In the genomic region with DNA sequence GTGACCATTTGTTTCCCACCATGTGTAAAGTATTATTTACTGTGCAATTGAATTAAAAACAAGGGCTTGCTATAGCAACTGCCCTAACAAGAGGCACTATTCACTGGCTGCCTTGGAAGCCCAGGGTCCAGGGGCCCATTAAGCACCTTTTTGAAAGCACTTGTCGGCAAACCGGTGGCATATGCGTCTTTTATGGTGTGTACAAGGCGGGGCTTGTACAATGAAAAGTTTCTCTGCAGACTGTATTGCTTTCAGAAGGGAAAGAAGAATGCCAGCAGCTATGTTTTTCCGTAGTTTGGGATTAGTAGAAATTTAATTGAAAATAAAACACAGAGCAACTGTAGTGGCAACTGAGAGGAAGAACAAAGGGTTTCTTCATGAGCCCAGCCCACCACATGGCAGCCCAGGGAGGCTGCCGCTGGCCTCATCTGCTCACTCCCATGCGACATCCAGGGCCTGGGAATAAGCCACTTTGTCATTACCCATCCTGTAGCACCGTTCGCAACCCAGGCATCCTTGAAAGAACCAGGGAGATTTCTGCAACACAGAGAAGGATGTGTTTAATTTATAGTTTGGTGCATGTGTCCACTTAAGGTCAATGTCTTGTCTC, we compare ENCODE assay signal across 13 cellular contexts.
DNase-seq lines count a peak whose midpoint lies in the region; ATAC-seq and TF ChIP-seq lines count a peak whose summit lies in the region.
"Had no signal": no experiment of that assay in that cellular context is flagged by ENCODE, and none has a peak within 500 bp of the region (broad histone marks: within the 10 kb centered on the region; RNA-seq: fewer than 3 reads in every experiment).

No MANE protein-coding gene starts in this region.

- H3K36me3 Mint-ChIP-seq in progenitor cell of endocrine pancreas (ENCODE audit: insufficient read depth) = peaks cover 3% of the 10 kb centered on the region
- H3K36me3 Mint-ChIP-seq in activated T-cell treated with anti-CD3 and anti-CD28 coated beads, Interleukin-2, amount 50 U/mL, for 4 hours (ENCODE audit: insufficient read depth) = no peaks in the 10 kb centered on the region
- H3K36me3 Mint-ChIP-seq: activated naive CD8-positive, alpha-beta T cell treated with anti-CD3 and anti-CD28 coated beads for 36 hours had no signal

- no peak overlapping the region for H3K4me3 Mint-ChIP-seq in progenitor cell of endocrine pancreas (ENCODE audit: low read depth)
- H3K4me3 Mint-ChIP-seq in activated T-cell treated with anti-CD3 and anti-CD28 coated beads, Interleukin-2, amount 50 U/mL, for 4 hours = no peak overlapping the region
- H3K4me3 Mint-ChIP-seq: activated B cell treated with CpG ODN at 0.5 μM for 24 hours; activated naive CD8-positive, alpha-beta T cell treated with anti-CD3 and anti-CD28 coated beads for 36 hours had no signal

- DNase-seq in NCI-H1417 treated with DMSO at 0.1 percent for 48 hours (lab: John Stamatoyannopoulos, UW) (peak; percentile 71), NCI-H510A treated with DMSO at 0.1 percent for 48 hours (lab: John Stamatoyannopoulos, UW) (peak; percentile 85), head of caudate nucleus (peak; percentile 14 to 81 (median 56)), progenitor cell of endocrine pancreas (ENCODE audit: low spot score, unreplicated experiment) (no peak), RPMI8226 (no peak)
- no peak for DNase-seq in activated effector memory CD4-positive, alpha-beta T cell treated with anti-CD3 and anti-CD28 coated beads, Interleukin-2, amount 50 U/mL, for 16 hours
- no peak for DNase-seq in activated T-cell treated with anti-CD3 and anti-CD28 coated beads, Interleukin-2, amount 50 U/mL, for 4 hours
- DNase-seq: activated B cell treated with CpG ODN at 0.5 μM for 24 hours; activated naive CD8-positive, alpha-beta T cell treated with anti-CD3 and anti-CD28 coated beads for 36 hours; central memory CD4-positive, alpha-beta T cell; Kasumi-1; T-helper 1 cell had no signal

- H3K9me3 Mint-ChIP-seq in progenitor cell of endocrine pancreas (ENCODE audit: low read depth) = peaks cover 6% of the 10 kb centered on the region
- peaks cover 7% of the 10 kb centered on the region for H3K9me3 Mint-ChIP-seq in activated T-cell treated with anti-CD3 and anti-CD28 coated beads, Interleukin-2, amount 50 U/mL, for 4 hours

- intact Hi-C loops in head of caudate nucleus (cut with DNase I) = no loop called here

- TF ChIP-seq CTCF in progenitor cell of endocrine pancreas (IDR thresholded peaks at IDR 0.05; ENCODE audit: unreplicated experiment) = no peak

- H3K4me1 Mint-ChIP-seq in progenitor cell of endocrine pancreas (ENCODE audit: low read depth) = peaks cover 32% of the 10 kb centered on the region
- no peaks in the 10 kb centered on the region for H3K4me1 Mint-ChIP-seq in activated T-cell treated with anti-CD3 and anti-CD28 coated beads, Interleukin-2, amount 50 U/mL, for 4 hours (ENCODE audit: low read depth)
- H3K4me1 Mint-ChIP-seq: activated B cell treated with CpG ODN at 0.5 μM for 24 hours; activated naive CD8-positive, alpha-beta T cell treated with anti-CD3 and anti-CD28 coated beads for 36 hours had no signal

- no peak for ATAC-seq in GM19452 (IDR thresholded peaks at IDR 0.05; ENCODE audit: unreplicated experiment)
- no peak for ATAC-seq in activated T-cell treated with anti-CD3 and anti-CD28 coated beads, Interleukin-2, amount 50 U/mL, for 4 hours

- peak overlapping the region; percentile 59 for H3K27ac Mint-ChIP-seq in progenitor cell of endocrine pancreas
- H3K27ac Mint-ChIP-seq: activated B cell treated with CpG ODN at 0.5 μM for 24 hours; activated naive CD8-positive, alpha-beta T cell treated with anti-CD3 and anti-CD28 coated beads for 36 hours had no signal

- peaks cover 16% of the 10 kb centered on the region for H3K27me3 Mint-ChIP-seq in progenitor cell of endocrine pancreas
- peaks cover 22% of the 10 kb centered on the region for H3K27me3 Mint-ChIP-seq in activated T-cell treated with anti-CD3 and anti-CD28 coated beads, Interleukin-2, amount 50 U/mL, for 4 hours (ENCODE audit: low read depth)

Comparison
In these comparisons a context has a peak if more than half of its experiments do, and no peak if none do; other contexts are left out.
1. DNase-seq: peak in NCI-H1417 treated with DMSO at 0.1 percent for 48 hours (single experiment), NCI-H510A treated with DMSO at 0.1 percent for 48 hours (single experiment) and head of caudate nucleus (42 of 42); none in progenitor cell of endocrine pancreas (single experiment), RPMI8226 (single experiment), activated effector memory CD4-positive, alpha-beta T cell treated with anti-CD3 and anti-CD28 coated beads, Interleukin-2, amount 50 U/mL, for 16 hours (single experiment) and activated T-cell treated with anti-CD3 and anti-CD28 coated beads, Interleukin-2, amount 50 U/mL, for 4 hours (single experiment).